Comparison of ENCODE assay signal across 34 cellular contexts in genomic region chr11:125998267-125998666, GRCh38. TPM values are rescaled to one million over a fixed set of nuclear protein-coding genes. Genes with fewer than 3 reads are reported as not detected.
"Had no signal": no experiment of that assay in that cellular context is flagged by ENCODE, and none has a peak within 500 bp of the region (broad histone marks: within the 10 kb centered on the region; RNA-seq: fewer than 3 reads in every experiment).

No MANE protein-coding gene starts in this region.

- H3K36me3 Mint-ChIP-seq: stimulated activated memory B cell treated with anti-CD40 and anti-IgM and Interleukin-4, amounts not matched to agents 10 μg/mL and 1 μg/mL and 100 μg/mL, for 72 hours had no signal

- ATAC-seq: gastrocnemius medialis; left cardiac atrium; left lung; naive thymus-derived CD4-positive, alpha-beta T cell; psoas muscle; right cardiac atrium; stimulated activated memory B cell treated with anti-CD40 and anti-IgM and Interleukin-4, amounts not matched to agents 10 μg/mL and 1 μg/mL and 100 μg/mL, for 72 hours; stimulated activated naive CD8-positive, alpha-beta T cell treated with anti-CD3 and anti-CD28 coated beads, Interleukin-15, Interleukin-2, amounts not matched to agents 100 U/mL and 50 U/mL, for 24 hours had no signal

- DNase-seq: central memory CD4-positive, alpha-beta T cell; effector memory CD4-positive, alpha-beta T cell; erythroblast; esophagus squamous epithelium; foreskin fibroblast; gastrocnemius medialis; head of caudate nucleus; left cardiac atrium; left lung; mesenchymal stem cell; midbrain; naive thymus-derived CD4-positive, alpha-beta T cell; nephron progenitor cell; nucleus accumbens; ovary; posterior cingulate gyrus; psoas muscle; right cardiac atrium; sigmoid colon; stimulated activated CD4-positive, alpha-beta T cell treated with anti-CD3 and anti-CD28 coated beads, Interleukin-4, amount 100 ng/mL, for 4 hours; stimulated activated naive CD8-positive, alpha-beta T cell treated with anti-CD3 and anti-CD28 coated beads, Interleukin-15, Interleukin-2, amounts not matched to agents 100 U/mL and 50 U/mL, for 24 hours; substantia nigra; transverse colon had no signal

- H2AFZ ChIP-seq: hepatocyte had no signal

- H3K79me2 ChIP-seq: hepatocyte had no signal

- H3K27ac Mint-ChIP-seq: dendritic cell treated with granulocyte-macrophage colony-stimulating factor and Interleukin-4, amounts not matched to agents 40 ng/mL and 50 ng/mL, for 4 days; naive thymus-derived CD4-positive, alpha-beta T cell; nephron progenitor cell; stimulated activated memory B cell treated with anti-CD40 and anti-IgM and Interleukin-4, amounts not matched to agents 10 μg/mL and 1 μg/mL and 100 μg/mL, for 72 hours had no signal

- H3K4me1 ChIP-seq: esophagus squamous epithelium, gastrocnemius medialis, left lung, psoas muscle, sigmoid colon, transverse colon had no signal

- H3K36me3 ChIP-seq: gastrocnemius medialis, left lung, ovary, thoracic aorta, transverse colon had no signal

- H3K4me3 Mint-ChIP-seq: dendritic cell treated with granulocyte-macrophage colony-stimulating factor and Interleukin-4, amounts not matched to agents 40 ng/mL and 50 ng/mL, for 4 days; naive thymus-derived CD4-positive, alpha-beta T cell; nephron progenitor cell; stimulated activated memory B cell treated with anti-CD40 and anti-IgM and Interleukin-4, amounts not matched to agents 10 μg/mL and 1 μg/mL and 100 μg/mL, for 72 hours had no signal

- H3K4me2 ChIP-seq: hepatocyte had no signal

- H3K27me3 ChIP-seq: esophagus squamous epithelium, gastrocnemius medialis, hepatocyte, left lung, ovary, sigmoid colon, transverse colon had no signal

- H3K27ac ChIP-seq: esophagus squamous epithelium, gastrocnemius medialis, hepatocyte, left lung, ovary, psoas muscle, sigmoid colon, thoracic aorta, transverse colon had no signal

- H3K9me3 ChIP-seq: esophagus squamous epithelium, gastrocnemius medialis, left lung, ovary, psoas muscle, sigmoid colon, thoracic aorta, transverse colon had no signal

- H3K4me3 ChIP-seq: esophagus squamous epithelium, gastrocnemius medialis, hepatocyte, left lung, ovary, psoas muscle, sigmoid colon, thoracic aorta, transverse colon had no signal

- H3K27me3 Mint-ChIP-seq: naive thymus-derived CD4-positive, alpha-beta T cell had no signal

- H3K9me3 Mint-ChIP-seq: dendritic cell treated with granulocyte-macrophage colony-stimulating factor and Interleukin-4, amounts not matched to agents 40 ng/mL and 50 ng/mL, for 4 days; naive thymus-derived CD4-positive, alpha-beta T cell; stimulated activated memory B cell treated with anti-CD40 and anti-IgM and Interleukin-4, amounts not matched to agents 10 μg/mL and 1 μg/mL and 100 μg/mL, for 72 hours had no signal

RNA-seq across cellular contexts. Expression of gene VSIG10L2, which starts 52.4 kb away (rescaled TPM):
- total RNA-seq: cerebellum; glomerular endothelial cell; hepatocyte; kidney epithelial cell; lung microvascular endothelial cell; mucosa of gallbladder; naive thymus-derived CD4-positive, alpha-beta T cell; psoas muscle; renal cortical epithelial cell; skeletal muscle tissue; thoracic aorta; transverse colon had no signal
- polyA plus RNA-seq: hepatocyte; naive thymus-derived CD4-positive, alpha-beta T cell; sigmoid colon had no signal
